Comparison of ENCODE assay signal across 8 cellular contexts in genomic region chr17:48814504-48814903, GRCh38. TPM values are rescaled to one million over a fixed set of nuclear protein-coding genes. Genes with fewer than 3 reads are reported as not detected.
A peak's percentile ranks its signal among the peaks of the same experiment; 100 is the strongest.
DNase-seq lines count a peak whose midpoint lies in the region; ATAC-seq and TF ChIP-seq lines count a peak whose summit lies in the region.

No MANE protein-coding gene starts in this region.

- no peaks in the 10 kb centered on the region for H3K36me3 ChIP-seq in right atrium auricular region

- peaks cover 0 to 13% of the 10 kb centered on the region in 2 donors for H3K4me1 ChIP-seq in right atrium auricular region

- peak; percentile 44 to 51 for DNase-seq in AML-193 (lab: John Stamatoyannopoulos, UW)
- DNase-seq in GM20000 (ENCODE audit: low spot score): peak; percentile 87
- DNase-seq in RPMI7951 (ENCODE audit: low read depth): peak; percentile 54
- peak; percentile 60 for DNase-seq in activated naive CD4-positive, alpha-beta T cell treated with anti-CD3 and anti-CD28 coated beads, Interleukin-2, amount 50 U/mL, for 16 hours
- DNase-seq in right atrium auricular region (ENCODE audit: low spot score): peak; percentile 70
- peak; percentile 18 to 22 for DNase-seq in stimulated activated CD4-positive, alpha-beta T cell treated with anti-CD3 and anti-CD28 coated beads, Interleukin-15, amount 100 ng/mL, for 1 hour (ENCODE audit: low read depth in 1 of 2, low spot score in 1 of 2)
- no peak for DNase-seq in amniotic stem cell (lab: John Stamatoyannopoulos, UW)

- peak; percentile 58 for TF ChIP-seq CTCF in GM20000 (IDR thresholded peaks at IDR 0.05; ENCODE audit: extremely low read depth, missing control alignments)
- TF ChIP-seq CTCF in right atrium auricular region (IDR thresholded peaks at IDR 0.05): peak; percentile 74 to 81

- no peaks in the 10 kb centered on the region for H3K9me3 ChIP-seq in right atrium auricular region

- H3K27me3 ChIP-seq in right atrium auricular region: no peaks in the 10 kb centered on the region

- no peak overlapping the region for H3K4me3 ChIP-seq in right atrium auricular region

- no peak for ATAC-seq in HG03521 (IDR thresholded peaks at IDR 0.05; ENCODE audit: unreplicated experiment)

- H3K27ac ChIP-seq in right atrium auricular region: no peak overlapping the region

RNA-seq across cellular contexts. Expression of gene TTLL6, which starts 2.5 kb away (rescaled TPM):
- 0.39 and 0.60 TPM in 2 replicates for total RNA-seq in RPMI7951 (2014; rRNA removed; shearing (Covaris generic))
- total RNA-seq in right atrium auricular region: not detected

RNA-seq across cellular contexts. Expression of gene CALCOCO2, which starts 16.3 kb away (rescaled TPM):
- 39.8 and 48.8 TPM in 2 replicates for total RNA-seq in RPMI7951 (2014; rRNA removed; shearing (Covaris generic))
- 100 to 1,000 TPM; 112 to 152 TPM for total RNA-seq in right atrium auricular region
